Comparison of ENCODE assay signal across 11 cellular contexts in the genomic region with DNA sequence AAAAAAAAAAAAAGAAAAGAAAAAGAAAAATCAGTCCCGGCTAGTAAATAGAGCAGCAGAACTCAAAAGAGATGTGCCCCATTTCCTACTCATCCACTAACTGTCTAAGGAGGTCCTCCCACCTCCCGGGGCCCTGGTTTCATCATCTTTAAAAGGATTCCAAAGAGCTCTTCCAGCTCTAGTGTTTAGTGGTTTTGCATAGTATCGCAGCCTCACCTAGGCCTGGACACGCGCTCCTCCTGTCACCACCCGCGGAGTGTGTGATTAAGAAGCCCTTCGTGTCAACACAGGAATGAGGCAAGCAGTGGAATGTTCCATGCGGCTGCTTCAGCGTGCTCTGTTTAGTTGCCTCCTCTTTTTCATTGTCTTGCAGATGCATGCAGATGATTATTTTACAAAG. TPM values are rescaled to one million over a fixed set of nuclear protein-coding genes. Genes with fewer than 3 reads are reported as not detected.
DNase-seq lines count a peak whose midpoint lies in the region; ATAC-seq and TF ChIP-seq lines count a peak whose summit lies in the region.
"Had no signal": no experiment of that assay in that cellular context is flagged by ENCODE, and none has a peak within 500 bp of the region (broad histone marks: within the 10 kb centered on the region; RNA-seq: fewer than 3 reads in every experiment).

No MANE protein-coding gene starts in this region.

- peak; percentile 81 for DNase-seq in AG08395 (ENCODE audit: low spot score)
- peak; percentile 63 for DNase-seq in astrocyte of the spinal cord (ENCODE audit: low read depth, low spot score)
- DNase-seq in iPS DF 19.7 (ENCODE audit: low read depth, low spot score) = peak; percentile 91
- DNase-seq in SIG-M5 treated with dmso at 0.1 percent for 504 hours (lab: John Stamatoyannopoulos, UW; ENCODE audit: unreplicated experiment) = no peak
- no peak for DNase-seq in SKM-1 treated with dmso at 0.1 percent for 144 hours (lab: John Stamatoyannopoulos, UW; ENCODE audit: unreplicated experiment)
- DNase-seq in Peyer's patch = no peak
- DNase-seq: activated T-cell treated with anti-CD3 and anti-CD28 coated beads, Interleukin-2, amount 50 U/mL, for 4 hours; MV-4-11; stimulated activated CD4-positive, alpha-beta T cell treated with anti-CD3 and anti-CD28 coated beads, Interleukin-2, amount 100 ng/mL, for 24 hours had no signal

- POLR2A ChIA-PET in HEK293 (lab: Yijun Ruan, JAX) = interaction anchor here (0.6 to 1.4 kb wide), 3 partner anchors 8 to 621 kb away, joined by 3 to 5 read pairs (median 3); no protein-coding TSS in a partner anchor

- H3K4me1 ChIP-seq in HEK293 (ENCODE audit: control insufficient read depth, insufficient read depth, low read length) (peaks cover 5% of the 10 kb centered on the region; the same call in 1 of the 2 replicates), Peyer's patch (no peaks in the 10 kb centered on the region)

- H3K4me3 ChIP-seq in HEK293 (ENCODE audit: low read depth, low read length) (no peak overlapping the region), astrocyte of the spinal cord (ENCODE audit: low read depth, low read length) (no peak overlapping the region), Peyer's patch (no peak overlapping the region)

- no peak for TF ChIP-seq POLR2A in Peyer's patch (IDR thresholded peaks at IDR 0.05)

- CTCF ChIA-PET in HEK293 (lab: Yijun Ruan, JAX) = interaction anchor here (0.6 to 0.8 kb wide), 4 partner anchors 12 to 264 kb away, joined by 3 read pairs; no protein-coding TSS in a partner anchor

- H3K27me3 ChIP-seq in Peyer's patch = no peaks in the 10 kb centered on the region

- in situ Hi-C loops in astrocyte of the spinal cord (cut with HindIII; ENCODE audit: low sequenced_read_pairs) = no loop called here

- no peak for ATAC-seq in GM21526 (IDR thresholded peaks at IDR 0.05; ENCODE audit: low FRiP score, unreplicated experiment)
- ATAC-seq: activated T-cell treated with anti-CD3 and anti-CD28 coated beads, Interleukin-2, amount 50 U/mL, for 4 hours had no signal

- H3K27ac ChIP-seq in HEK293 (ENCODE audit: extremely low read depth, low read depth, low read length) = no peak overlapping the region
- no peak overlapping the region for H3K27ac ChIP-seq in Peyer's patch

- TF ChIP-seq CTCF in HEK293 (tag by site-specific recombination; IDR thresholded peaks at IDR 0.05) (no peak), astrocyte of the spinal cord (IDR thresholded peaks at IDR 0.05; ENCODE audit: low read depth, low read length) (no peak), Peyer's patch (IDR thresholded peaks at IDR 0.05) (no peak)

- H3K36me3 ChIP-seq in HEK293 (ENCODE audit: control insufficient read depth in 2 of 2, insufficient read depth in 1 of 2, low read length in 2 of 2) (no peaks in the 10 kb centered on the region), Peyer's patch (no peaks in the 10 kb centered on the region)

- H3K9me3 ChIP-seq in HEK293 (ENCODE audit: control insufficient read depth, insufficient read depth, low read depth, low read length) = no peaks in the 10 kb centered on the region
- H3K9me3 ChIP-seq in Peyer's patch = no peaks in the 10 kb centered on the region

TF ChIP-seq in HEK293, 187 proteins besides CTCF, POLR2A, EP300 and RAD21 (continues in another document):
- TF ChIP-seq, protein P1, sequence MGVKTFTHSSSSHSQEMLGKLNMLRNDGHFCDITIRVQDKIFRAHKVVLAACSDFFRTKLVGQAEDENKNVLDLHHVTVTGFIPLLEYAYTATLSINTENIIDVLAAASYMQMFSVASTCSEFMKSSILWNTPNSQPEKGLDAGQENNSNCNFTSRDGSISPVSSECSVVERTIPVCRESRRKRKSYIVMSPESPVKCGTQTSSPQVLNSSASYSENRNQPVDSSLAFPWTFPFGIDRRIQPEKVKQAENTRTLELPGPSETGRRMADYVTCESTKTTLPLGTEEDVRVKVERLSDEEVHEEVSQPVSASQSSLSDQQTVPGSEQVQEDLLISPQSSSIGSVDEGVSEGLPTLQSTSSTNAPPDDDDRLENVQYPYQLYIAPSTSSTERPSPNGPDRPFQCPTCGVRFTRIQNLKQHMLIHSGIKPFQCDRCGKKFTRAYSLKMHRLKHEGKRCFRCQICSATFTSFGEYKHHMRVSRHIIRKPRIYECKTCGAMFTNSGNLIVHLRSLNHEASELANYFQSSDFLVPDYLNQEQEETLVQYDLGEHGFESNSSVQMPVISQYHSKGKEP (tag by site-specific recombination; IDR thresholded peaks at IDR 0.05) = peak; percentile 88
- TF ChIP-seq HOXC10 (CRISPR knock-in tag; IDR thresholded peaks at IDR 0.05) (no peak), ZSCAN23 (tag by site-specific recombination; IDR thresholded peaks at IDR 0.05) (no peak), ZBTB17 (tag by site-specific recombination; IDR thresholded peaks at IDR 0.05) (peak; percentile 82), SP7 (tag by site-specific recombination; IDR thresholded peaks at IDR 0.05) (peak; percentile 95), ZNF654 (tag by site-specific recombination; IDR thresholded peaks at IDR 0.05; ENCODE audit: low read depth) (no peak), EGR2 (tag by site-specific recombination; IDR thresholded peaks at IDR 0.05; ENCODE audit: low read depth) (no peak), ZNF24 (tag by site-specific recombination; IDR thresholded peaks at IDR 0.05) (peak; percentile 80), ZNF335 (tag by site-specific recombination; conservative IDR thresholded peaks at IDR 0.05) (peak; percentile 31; the same call in 1 of the 2 replicates), ZNF600 (tag by site-specific recombination; IDR thresholded peaks at IDR 0.05) (peak; percentile 59; the same call in 1 of the 2 replicates), ZNF2 (tag by site-specific recombination; IDR thresholded peaks at IDR 0.05) (peak; percentile 62; the same call in 1 of the 2 replicates), ZXDB (tag by site-specific recombination; IDR thresholded peaks at IDR 0.05) (peak; percentile 52; the same call in 1 of the 2 replicates), OSR2 (tag by site-specific recombination; IDR thresholded peaks at IDR 0.05) (peak; percentile 70), SCRT2 (tag by site-specific recombination; IDR thresholded peaks at IDR 0.05) (peak; percentile 72), GLI2 (tag by site-specific recombination; IDR thresholded peaks at IDR 0.05; ENCODE audit: borderline replicate concordance, low read depth) (peak; percentile 6; the same call in 1 of the 2 replicates), IKZF3 (tag by site-specific recombination; IDR thresholded peaks at IDR 0.05) (peak; percentile 81), ZNF341 (tag by site-specific recombination; IDR thresholded peaks at IDR 0.05; ENCODE audit: low read depth) (peak; percentile 49; the same call in 1 of the 2 replicates), ZFP69B (tag by site-specific recombination; IDR thresholded peaks at IDR 0.05) (0 out of 2 replicates have a peak, but pooled peaks have one; percentile 35), ZIC2 (tag by site-specific recombination; IDR thresholded peaks at IDR 0.05) (peak; percentile 85), ZNF561 (tag by site-specific recombination; IDR thresholded peaks at IDR 0.05; ENCODE audit: borderline replicate concordance) (peak; percentile 63; the same call in 1 of the 2 replicates), ZSCAN30 (tag by site-specific recombination; IDR thresholded peaks at IDR 0.05) (peak; percentile 97), ZNF169 (tag by site-specific recombination; IDR thresholded peaks at IDR 0.05) (no peak), FEZF1 (tag by site-specific recombination; IDR thresholded peaks at IDR 0.05) (peak; percentile 66)
- TF ChIP-seq, protein P2, sequence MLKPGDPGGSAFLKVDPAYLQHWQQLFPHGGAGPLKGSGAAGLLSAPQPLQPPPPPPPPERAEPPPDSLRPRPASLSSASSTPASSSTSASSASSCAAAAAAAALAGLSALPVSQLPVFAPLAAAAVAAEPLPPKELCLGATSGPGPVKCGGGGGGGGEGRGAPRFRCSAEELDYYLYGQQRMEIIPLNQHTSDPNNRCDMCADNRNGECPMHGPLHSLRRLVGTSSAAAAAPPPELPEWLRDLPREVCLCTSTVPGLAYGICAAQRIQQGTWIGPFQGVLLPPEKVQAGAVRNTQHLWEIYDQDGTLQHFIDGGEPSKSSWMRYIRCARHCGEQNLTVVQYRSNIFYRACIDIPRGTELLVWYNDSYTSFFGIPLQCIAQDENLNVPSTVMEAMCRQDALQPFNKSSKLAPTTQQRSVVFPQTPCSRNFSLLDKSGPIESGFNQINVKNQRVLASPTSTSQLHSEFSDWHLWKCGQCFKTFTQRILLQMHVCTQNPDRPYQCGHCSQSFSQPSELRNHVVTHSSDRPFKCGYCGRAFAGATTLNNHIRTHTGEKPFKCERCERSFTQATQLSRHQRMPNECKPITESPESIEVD (tag by site-specific recombination; IDR thresholded peaks at IDR 0.05) = 0 out of 2 replicates have a peak, but pooled peaks have one; percentile 33
- TF ChIP-seq, protein P3, sequence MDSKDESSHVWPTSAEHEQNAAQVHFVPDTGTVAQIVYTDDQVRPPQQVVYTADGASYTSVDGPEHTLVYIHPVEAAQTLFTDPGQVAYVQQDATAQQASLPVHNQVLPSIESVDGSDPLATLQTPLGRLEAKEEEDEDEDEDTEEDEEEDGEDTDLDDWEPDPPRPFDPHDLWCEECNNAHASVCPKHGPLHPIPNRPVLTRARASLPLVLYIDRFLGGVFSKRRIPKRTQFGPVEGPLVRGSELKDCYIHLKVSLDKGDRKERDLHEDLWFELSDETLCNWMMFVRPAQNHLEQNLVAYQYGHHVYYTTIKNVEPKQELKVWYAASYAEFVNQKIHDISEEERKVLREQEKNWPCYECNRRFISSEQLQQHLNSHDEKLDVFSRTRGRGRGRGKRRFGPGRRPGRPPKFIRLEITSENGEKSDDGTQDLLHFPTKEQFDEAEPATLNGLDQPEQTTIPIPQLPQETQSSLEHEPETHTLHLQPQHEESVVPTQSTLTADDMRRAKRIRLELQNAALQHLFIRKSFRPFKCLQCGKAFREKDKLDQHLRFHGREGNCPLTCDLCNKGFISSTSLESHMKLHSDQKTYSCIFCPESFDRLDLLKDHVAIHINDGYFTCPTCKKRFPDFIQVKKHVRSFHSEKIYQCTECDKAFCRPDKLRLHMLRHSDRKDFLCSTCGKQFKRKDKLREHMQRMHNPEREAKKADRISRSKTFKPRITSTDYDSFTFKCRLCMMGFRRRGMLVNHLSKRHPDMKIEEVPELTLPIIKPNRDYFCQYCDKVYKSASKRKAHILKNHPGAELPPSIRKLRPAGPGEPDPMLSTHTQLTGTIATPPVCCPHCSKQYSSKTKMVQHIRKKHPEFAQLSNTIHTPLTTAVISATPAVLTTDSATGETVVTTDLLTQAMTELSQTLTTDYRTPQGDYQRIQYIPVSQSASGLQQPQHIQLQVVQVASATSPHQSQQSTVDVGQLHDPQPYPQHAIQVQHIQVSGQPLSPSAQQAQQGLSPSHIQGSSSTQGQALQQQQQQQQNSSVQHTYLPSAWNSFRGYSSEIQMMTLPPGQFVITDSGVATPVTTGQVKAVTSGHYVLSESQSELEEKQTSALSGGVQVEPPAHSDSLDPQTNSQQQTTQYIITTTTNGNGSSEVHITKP (tag by site-specific recombination; IDR thresholded peaks at IDR 0.05) = peak; percentile 98

RNA-seq across cellular contexts. Expression of a gene that starts 49.0 kb away (rescaled TPM):
- 10 to 100 TPM; 36.3 to 75.1 (median 45.1) TPM for total RNA-seq in Peyer's patch

Comparison
In these comparisons a context has a peak if more than half of its experiments do, and no peak if none do; other contexts are left out.
1. DNase-seq: peak in AG08395 (single experiment), astrocyte of the spinal cord (single experiment) and iPS DF 19.7 (single experiment); none in SIG-M5 treated with dmso at 0.1 percent for 504 hours (single experiment), SKM-1 treated with dmso at 0.1 percent for 144 hours (single experiment) and Peyer's patch (0 of 3).